ENCODE assay signal across 12 cellular contexts in genomic region chr17:37847102-37847501, GRCh38.
DNase-seq lines count a peak whose midpoint lies in the region; ATAC-seq lines count a peak whose summit lies in the region.
"Had no signal": no experiment of that assay in that cellular context is flagged by ENCODE, and none has a peak within 500 bp of the region (broad histone marks: within the 10 kb centered on the region; RNA-seq: fewer than 3 reads in every experiment).

No MANE protein-coding gene starts in this region.

- in situ Hi-C loops in ACHN (cut with HindIII; ENCODE audit: low pct_ligation_motif_present, low pct_unique_long_range_greater_than_20kb, low sequenced_read_pairs): no loop called here

- no peaks in the 10 kb centered on the region for H3K36me3 Mint-ChIP-seq in T-helper 1 cell treated with Interleukin-12 subunit alpha and Interleukin-12 subunit beta and Interleukin-4 antibody, amounts not matched to agents 30 μg/mL and 1 μg/mL, for 36 hours (ENCODE audit: low read depth)
- peaks cover 3% of the 10 kb centered on the region for H3K36me3 Mint-ChIP-seq in activated CD8-positive, alpha-beta memory T cell treated with anti-CD3 and anti-CD28 coated beads, Interleukin-2, amount 10 ng/mL, durations not matched to agents 7 days and 5 days
- peaks cover 3% of the 10 kb centered on the region for H3K36me3 Mint-ChIP-seq in activated T-helper 1 cell treated with anti-CD3 and anti-CD28 coated beads, Interleukin-12 subunit alpha, Interleukin-12 subunit beta, Interleukin-2, Interleukin-4 antibody, amounts not matched to agents 30 ng/mL and 10 ng/mL and 1 ng/mL, durations not matched to agents 14 hours and 24 hours and 36 hours (ENCODE audit: low read depth)

- H3K4me1 Mint-ChIP-seq in T-helper 1 cell treated with Interleukin-12 subunit alpha and Interleukin-12 subunit beta and Interleukin-4 antibody, amounts not matched to agents 30 μg/mL and 1 μg/mL, for 36 hours (ENCODE audit: low read depth): peaks cover 25% of the 10 kb centered on the region
- H3K4me1 Mint-ChIP-seq in activated CD8-positive, alpha-beta memory T cell treated with anti-CD3 and anti-CD28 coated beads, Interleukin-2, amount 10 ng/mL, durations not matched to agents 7 days and 5 days: peaks cover 41% of the 10 kb centered on the region
- peaks cover 59% of the 10 kb centered on the region for H3K4me1 Mint-ChIP-seq in activated T-helper 1 cell treated with anti-CD3 and anti-CD28 coated beads, Interleukin-12 subunit alpha, Interleukin-12 subunit beta, Interleukin-2, Interleukin-4 antibody, amounts not matched to agents 30 ng/mL and 10 ng/mL and 1 ng/mL, durations not matched to agents 14 hours and 24 hours and 36 hours (ENCODE audit: low read depth)

- H3K27me3 Mint-ChIP-seq in T-helper 1 cell treated with Interleukin-12 subunit alpha and Interleukin-12 subunit beta and Interleukin-4 antibody, amounts not matched to agents 30 μg/mL and 1 μg/mL, for 36 hours (ENCODE audit: low read depth): no peaks in the 10 kb centered on the region
- H3K27me3 Mint-ChIP-seq in activated CD8-positive, alpha-beta memory T cell treated with anti-CD3 and anti-CD28 coated beads, Interleukin-2, amount 10 ng/mL, durations not matched to agents 7 days and 5 days: peaks cover 5% of the 10 kb centered on the region
- peaks cover 4% of the 10 kb centered on the region for H3K27me3 Mint-ChIP-seq in activated T-helper 1 cell treated with anti-CD3 and anti-CD28 coated beads, Interleukin-12 subunit alpha, Interleukin-12 subunit beta, Interleukin-2, Interleukin-4 antibody, amounts not matched to agents 30 ng/mL and 10 ng/mL and 1 ng/mL, durations not matched to agents 14 hours and 24 hours and 36 hours (ENCODE audit: insufficient read depth)

- CTCF ChIA-PET in activated CD8-positive, alpha-beta memory T cell treated with anti-CD3 and anti-CD28 coated beads, Interleukin-2, amount 10 ng/mL, durations not matched to agents 7 days and 5 days (lab: Charles Lee): no interaction called here

- H3K27ac Mint-ChIP-seq in T-helper 1 cell treated with Interleukin-12 subunit alpha and Interleukin-12 subunit beta and Interleukin-4 antibody, amounts not matched to agents 30 μg/mL and 1 μg/mL, for 36 hours: peak overlapping the region; percentile 81
- H3K27ac Mint-ChIP-seq in activated CD8-positive, alpha-beta memory T cell treated with anti-CD3 and anti-CD28 coated beads, Interleukin-2, amount 10 ng/mL, durations not matched to agents 7 days and 5 days: peak overlapping the region; percentile 32
- H3K27ac Mint-ChIP-seq in activated T-helper 1 cell treated with anti-CD3 and anti-CD28 coated beads, Interleukin-12 subunit alpha, Interleukin-12 subunit beta, Interleukin-2, Interleukin-4 antibody, amounts not matched to agents 30 ng/mL and 10 ng/mL and 1 ng/mL, durations not matched to agents 14 hours and 24 hours and 36 hours: peak overlapping the region; percentile 73
- H3K27ac Mint-ChIP-seq: CD4-positive, alpha-beta T cell had no signal

- H3K9me3 Mint-ChIP-seq in T-helper 1 cell treated with Interleukin-12 subunit alpha and Interleukin-12 subunit beta and Interleukin-4 antibody, amounts not matched to agents 30 μg/mL and 1 μg/mL, for 36 hours: no peaks in the 10 kb centered on the region
- no peaks in the 10 kb centered on the region for H3K9me3 Mint-ChIP-seq in activated CD8-positive, alpha-beta memory T cell treated with anti-CD3 and anti-CD28 coated beads, Interleukin-2, amount 10 ng/mL, durations not matched to agents 7 days and 5 days (ENCODE audit: low read depth)
- H3K9me3 Mint-ChIP-seq in activated T-helper 1 cell treated with anti-CD3 and anti-CD28 coated beads, Interleukin-12 subunit alpha, Interleukin-12 subunit beta, Interleukin-2, Interleukin-4 antibody, amounts not matched to agents 30 ng/mL and 10 ng/mL and 1 ng/mL, durations not matched to agents 14 hours and 24 hours and 36 hours: no peaks in the 10 kb centered on the region
- H3K9me3 Mint-ChIP-seq: CD4-positive, alpha-beta T cell had no signal

- intact Hi-C loops in activated T-helper 1 cell treated with anti-CD3 and anti-CD28 coated beads, Interleukin-12 subunit alpha, Interleukin-12 subunit beta, Interleukin-2, Interleukin-4 antibody, amounts not matched to agents 30 ng/mL and 10 ng/mL and 1 ng/mL, durations not matched to agents 14 hours and 24 hours and 36 hours (cut with micrococcal nuclease): loop anchor here (10.0 kb wide), 1 partner anchor 1952 kb away; no protein-coding TSS in a partner anchor

- DNase-seq in T-helper 1 cell (no peak), ACHN (no peak), DMS53 (lab: John Stamatoyannopoulos, UW) (no peak)
- DNase-seq in activated CD8-positive, alpha-beta memory T cell treated with anti-CD3 and anti-CD28 coated beads, Interleukin-2, amount 10 ng/mL, durations not matched to agents 7 days and 5 days: no peak
- no peak for DNase-seq in activated CD8-positive, alpha-beta memory T cell treated with anti-CD3 and anti-CD28 coated beads for 24 hours
- DNase-seq in activated T-helper 1 cell treated with anti-CD3 and anti-CD28 coated beads, Interleukin-12 subunit alpha, Interleukin-12 subunit beta, Interleukin-2, Interleukin-4 antibody, amounts not matched to agents 30 ng/mL and 10 ng/mL and 1 ng/mL, durations not matched to agents 14 hours and 24 hours and 36 hours (ENCODE audit: low spot score): no peak
- DNase-seq: Calu3; CD4-positive, alpha-beta T cell; DMS 273 treated with DMSO at 0.1 percent for 48 hours; DMS79; GM23248 had no signal

- H3K4me3 Mint-ChIP-seq in T-helper 1 cell treated with Interleukin-12 subunit alpha and Interleukin-12 subunit beta and Interleukin-4 antibody, amounts not matched to agents 30 μg/mL and 1 μg/mL, for 36 hours: peak overlapping the region; percentile 26
- no peak overlapping the region for H3K4me3 Mint-ChIP-seq in activated CD8-positive, alpha-beta memory T cell treated with anti-CD3 and anti-CD28 coated beads, Interleukin-2, amount 10 ng/mL, durations not matched to agents 7 days and 5 days
- no peak overlapping the region for H3K4me3 Mint-ChIP-seq in activated T-helper 1 cell treated with anti-CD3 and anti-CD28 coated beads, Interleukin-12 subunit alpha, Interleukin-12 subunit beta, Interleukin-2, Interleukin-4 antibody, amounts not matched to agents 30 ng/mL and 10 ng/mL and 1 ng/mL, durations not matched to agents 14 hours and 24 hours and 36 hours
- H3K4me3 Mint-ChIP-seq: CD4-positive, alpha-beta T cell had no signal

- no peak for ATAC-seq in activated CD8-positive, alpha-beta memory T cell treated with anti-CD3 and anti-CD28 coated beads, Interleukin-2, amount 10 ng/mL, durations not matched to agents 7 days and 5 days
